8 cellular contexts compared by ENCODE assay signal in genomic region chr5:138274189-138274853, GRCh38. TPM values are rescaled to one million over a fixed set of nuclear protein-coding genes. Genes with fewer than 3 reads are reported as not detected.
DNase-seq lines count a peak whose midpoint lies in the region; ATAC-seq, FAIRE-seq and TF ChIP-seq lines count a peak whose summit lies in the region.

Gene GFRA3, minus strand, starts transcription at chr5:138274621. Its CDS starts 197 bp downstream, at chr5:138274424.

- peaks cover 4% of the 10 kb centered on the region for H3K4me1 ChIP-seq in ES-I3 (ENCODE audit: insufficient read depth, low read length)
- peaks cover 0 to 4% of the 10 kb centered on the region in 2 donors for H3K4me1 ChIP-seq in esophagus (ENCODE audit: control insufficient read depth in 2 of 2, insufficient read depth in 2 of 2, low read length in 1 of 2)
- peaks cover 0 to 13% (median 0%) of the 10 kb centered on the region in 3 donors for H3K4me1 ChIP-seq in pancreas

- H3K36me3 Mint-ChIP-seq in T-cell, result no peaks in the 10 kb centered on the region

- H3K4me3 ChIP-seq in esophagus (ENCODE audit: low read depth in 1 of 2, low read length in 2 of 2) (peak within 1 kb of the TSS; percentile 34 to 37), pancreas (peak within 1 kb of the TSS in 3 of 4 donors; percentile 20 to 46 (median 29))

- FAIRE-seq in pancreas (lab: Jason Lieb, UNC) (no peak), GM19239 (lab: Jason Lieb, UNC) (no peak)

- H3K27me3 ChIP-seq in esophagus (ENCODE audit: control insufficient read depth in 1 of 2, insufficient read depth in 2 of 2, low read length in 2 of 2) (no peaks in the 10 kb centered on the region), pancreas (no peaks in the 10 kb centered on the region)

- H3K36me3 ChIP-seq in ES-I3 (ENCODE audit: insufficient read depth, low read length) (no peaks in the 10 kb centered on the region), esophagus (ENCODE audit: control insufficient read depth in 2 of 2, insufficient read depth in 2 of 2, low read length in 1 of 2) (no peaks in the 10 kb centered on the region), pancreas (no peaks in the 10 kb centered on the region)

- H3K4me1 Mint-ChIP-seq in T-cell, result peaks cover 7% of the 10 kb centered on the region in 3 donors

- peak within 1 kb of the TSS; percentile 63; the same call in 1 of the 2 replicates for H3K9ac ChIP-seq in ES-I3 (ENCODE audit: low read depth, low read length)

- H3K4me3 Mint-ChIP-seq in T-cell, result peak within 1 kb of the TSS; percentile 48 to 61 (median 50)

- H3K9me3 Mint-ChIP-seq in T-cell, result no peaks in the 10 kb centered on the region

- intact Hi-C loops in pancreas (cut with DNase I), result no loop called here

- DNase-seq in T-cell (peak in 6 of 34 experiments; percentile 0 to 7 (median 2)), pancreas (peak in 4 of 6 donors; percentile 11 to 58 (median 38)), GM19239 (ENCODE audit: insufficient read length, low spot score) (no peak), kidney tubule cell (ENCODE audit: low spot score) (no peak), inferior parietal cortex (ENCODE audit: extremely low spot score) (no peak)

- ATAC-seq in T-cell (replicated peaks in 1 of 4), result peak; percentile 31 to 52 (median 46)
- ATAC-seq in pancreas, result peak in 3 of 4 donors; percentile 46 to 57 (median 54)
- ATAC-seq in GM21576 (IDR thresholded peaks at IDR 0.05; ENCODE audit: unreplicated experiment), result no peak

- H3K9me3 ChIP-seq in ES-I3 (ENCODE audit: control insufficient read depth, insufficient read depth, low read length), result no peaks in the 10 kb centered on the region
- no peaks in the 10 kb centered on the region for H3K9me3 ChIP-seq in esophagus (ENCODE audit: control insufficient read depth in 2 of 2, insufficient read depth in 1 of 2, low read depth in 1 of 2, low read length in 1 of 2)
- H3K9me3 ChIP-seq in pancreas, result no peaks in the 10 kb centered on the region

- 2% methylated on average over 35 to 62 of the region's 62 CpGs for WGBS in esophagus, 2 donors
- WGBS in pancreas, 2 donors, result 13 to 14% methylated on average over 52 to 62 of the region's 62 CpGs

- no peak within 1 kb of the TSS for H3K27ac Mint-ChIP-seq in T-cell

- H3K27me3 Mint-ChIP-seq in T-cell, result peaks cover 17 to 29% of the 10 kb centered on the region in 2 donors

- CTCF ChIA-PET in T-cell (lab: Charles Lee), result no interaction called here

- no peak for TF ChIP-seq CTCF in pancreas (IDR thresholded peaks at IDR 0.05)

- POLR2A ChIA-PET in T-cell (lab: Charles Lee), result no interaction called here

- H3K27ac ChIP-seq in esophagus (ENCODE audit: low read depth in 2 of 2, low read length in 1 of 2) (no peak within 1 kb of the TSS), pancreas (no peak within 1 kb of the TSS)

RNA-seq across cellular contexts. Expression of gene GFRA3, which starts in this region (rescaled TPM):
- total RNA-seq in T-cell (not detected), pancreas (1 to 10 TPM; 1.0 to 2.6 (median 1.3) TPM)
- polyA plus RNA-seq in esophagus (under 1 TPM; 0.14 to 0.32 TPM), pancreas (under 1 TPM; 0.47 to 0.57 TPM)

Comparison
In these comparisons a context has a peak if more than half of its experiments do, and no peak if none do; other contexts are left out.
1. Peak in ATAC-seq in T-cell; RNA of the gene not detected or under 1 TPM.
2. DNase-seq: peak in pancreas (4 of 6); none in GM19239 (single experiment), kidney tubule cell (single experiment) and inferior parietal cortex (single experiment).